ENCODE assay signal across 14 cellular contexts in the genomic region with DNA sequence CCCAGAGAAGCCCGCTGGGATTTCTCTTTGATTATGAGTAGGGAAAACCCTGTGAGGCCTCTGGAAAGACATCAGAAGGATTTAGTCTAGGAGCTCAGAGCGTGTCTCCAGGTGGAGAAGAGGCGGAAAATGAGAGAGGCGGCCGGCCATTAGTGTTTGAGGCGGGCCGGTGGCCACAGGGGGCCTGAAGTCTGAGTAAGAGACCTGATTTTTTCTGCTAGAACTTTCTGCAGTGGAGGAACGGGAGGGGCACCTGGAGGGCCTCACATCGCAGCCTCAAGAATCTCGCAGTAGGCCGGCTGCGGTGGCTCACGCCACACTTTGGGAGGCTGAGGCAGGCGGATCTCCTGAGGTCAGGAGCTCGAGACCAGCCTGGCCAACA. TPM values are rescaled to one million over a fixed set of nuclear protein-coding genes. Genes with fewer than 3 reads are reported as not detected.
DNase-seq lines count a peak whose midpoint lies in the region; ATAC-seq, FAIRE-seq and TF ChIP-seq lines count a peak whose summit lies in the region.
"Had no signal": no experiment of that assay in that cellular context is flagged by ENCODE, and none has a peak within 500 bp of the region (broad histone marks: within the 10 kb centered on the region; RNA-seq: fewer than 3 reads in every experiment).

No MANE protein-coding gene starts in this region.

- H3K27me3 ChIP-seq in breast epithelium: no peaks in the 10 kb centered on the region
- H3K27me3 ChIP-seq in psoas muscle (ENCODE audit: insufficient read depth in 3 of 3, low read length in 2 of 3): no peaks in the 10 kb centered on the region
- H3K27me3 ChIP-seq in BE2C: no peaks in the 10 kb centered on the region

- POLR2A ChIA-PET in MCF 10A (lab: Yijun Ruan, JAX): no interaction called here

- no peak for FAIRE-seq in urothelium cell line (lab: Jason Lieb, UNC)

- no peaks in the 10 kb centered on the region for H3K27me3 Mint-ChIP-seq in MCF 10A (ENCODE audit: insufficient read depth, unreplicated experiment)

- H3K27ac ChIP-seq in breast epithelium (peak overlapping the region; percentile 67 to 86), psoas muscle (peak overlapping the region; percentile 92)
- H3K27ac ChIP-seq: 22Rv1 had no signal

- H3K4me1 ChIP-seq in breast epithelium: peaks cover 0 to 5% of the 10 kb centered on the region in 2 donors
- peaks cover 4% of the 10 kb centered on the region for H3K4me1 ChIP-seq in psoas muscle
- H3K4me1 ChIP-seq in BE2C: no peaks in the 10 kb centered on the region

- H3K9me3 ChIP-seq in breast epithelium: no peaks in the 10 kb centered on the region
- no peaks in the 10 kb centered on the region for H3K9me3 ChIP-seq in psoas muscle
- H3K9me3 ChIP-seq in BE2C: no peaks in the 10 kb centered on the region

- H3K4me3 ChIP-seq in breast epithelium (peak overlapping the region; percentile 45 to 65 (median 51)), foreskin fibroblast (ENCODE audit: low read depth in 1 of 2, low read length in 2 of 2) (peak overlapping the region; percentile 39 to 48), psoas muscle (peak overlapping the region; percentile 74), BE2C (ENCODE audit: low read depth, low read length) (no peak overlapping the region)

- H3K9me3 Mint-ChIP-seq in MCF 10A (ENCODE audit: unreplicated experiment): no peaks in the 10 kb centered on the region
- H3K9me3 Mint-ChIP-seq: stimulated activated naive CD8-positive, alpha-beta T cell treated with anti-CD3 and anti-CD28 coated beads, Interleukin-15, amount 100 ng/mL, for 72 hours had no signal

- no peak overlapping the region for H3K4me3 Mint-ChIP-seq in MCF 10A (ENCODE audit: unreplicated experiment)
- H3K4me3 Mint-ChIP-seq: activated CD4-positive, alpha-beta T cell treated with anti-CD3 and anti-CD28 coated beads, Interleukin-2, amount 10 ng/mL, durations not matched to agents 7 days and 5 days; stimulated activated naive CD8-positive, alpha-beta T cell treated with anti-CD3 and anti-CD28 coated beads, Interleukin-15, amount 100 ng/mL, for 72 hours; T-helper 17 cell had no signal

- intact Hi-C loops in breast epithelium (cut with DNase I; ENCODE audit: low total_unique reads) (no loop called here), MCF 10A (cut with micrococcal nuclease) (no loop called here), psoas muscle (cut with DNase I) (no loop called here)

- no peak for TF ChIP-seq POLR2A in breast epithelium (IDR thresholded peaks at IDR 0.05)

- H3K4me1 Mint-ChIP-seq in MCF 10A (ENCODE audit: insufficient read depth, unreplicated experiment): no peaks in the 10 kb centered on the region
- H3K4me1 Mint-ChIP-seq: activated CD4-positive, alpha-beta T cell treated with anti-CD3 and anti-CD28 coated beads, Interleukin-2, amount 10 ng/mL, durations not matched to agents 7 days and 5 days; stimulated activated naive CD8-positive, alpha-beta T cell treated with anti-CD3 and anti-CD28 coated beads, Interleukin-15, amount 100 ng/mL, for 72 hours; T-helper 17 cell had no signal

- H3K36me3 ChIP-seq in breast epithelium: no peaks in the 10 kb centered on the region
- no peaks in the 10 kb centered on the region for H3K36me3 ChIP-seq in psoas muscle (ENCODE audit: insufficient read depth in 1 of 2, low read depth in 1 of 2)
- H3K36me3 ChIP-seq in BE2C: no peaks in the 10 kb centered on the region

- ATAC-seq in psoas muscle (peak; percentile 1 to 35 (median 8)), HG03460 (IDR thresholded peaks at IDR 0.05; ENCODE audit: unreplicated experiment) (no peak)
- ATAC-seq: stimulated activated naive CD8-positive, alpha-beta T cell treated with anti-CD3 and anti-CD28 coated beads, Interleukin-15, amount 100 ng/mL, for 72 hours; T-helper 17 cell had no signal

- DNase-seq in breast epithelium (ENCODE audit: low spot score in 2 of 2) (no peak), MCF 10A (ENCODE audit: unreplicated experiment) (no peak), foreskin fibroblast (no peak), psoas muscle (peak in 1 of 2 donors; percentile 62), urothelium cell line (ENCODE audit: low spot score) (peak; percentile 6), middle frontal gyrus (ENCODE audit: extremely low spot score, low spot score) (no peak), BE2C (no peak)
- DNase-seq: activated CD4-positive, alpha-beta T cell treated with anti-CD3 and anti-CD28 coated beads, Interleukin-2, amount 10 ng/mL, durations not matched to agents 7 days and 5 days; MV-4-11; NCI-H446 treated with DMSO at 0.1 percent for 48 hours; stimulated activated naive CD8-positive, alpha-beta T cell treated with anti-CD3 and anti-CD28 coated beads, Interleukin-15, amount 100 ng/mL, for 72 hours; T-helper 17 cell had no signal

- no TSS peak for BruUV-seq in MCF 10A (replicated peaks; lab: Mats Ljungman, UMichigan)

- 52 to 75% (median 57%) methylated on average over 15 of the region's 15 CpGs for WGBS in psoas muscle, 3 donors

- TF ChIP-seq CTCF in breast epithelium (IDR thresholded peaks at IDR 0.05) (no peak), MCF 10A (IDR thresholded peaks at IDR 0.05; ENCODE audit: unreplicated experiment) (no peak), foreskin fibroblast (IDR thresholded peaks at IDR 0.05; ENCODE audit: low read depth, low read length) (no peak), psoas muscle (IDR thresholded peaks at IDR 0.05) (no peak), BE2C (IDR thresholded peaks at IDR 0.05; ENCODE audit: low read depth, low read length) (no peak)

- no peaks in the 10 kb centered on the region for H3K36me3 Mint-ChIP-seq in MCF 10A (ENCODE audit: insufficient read depth, unreplicated experiment)

- CTCF ChIA-PET in MCF 10A (lab: Yijun Ruan, JAX): interaction anchor here (0.6 kb wide), 1 partner anchor 12 kb away, joined by 3 read pairs; no protein-coding TSS in a partner anchor

- H3K27ac Mint-ChIP-seq in MCF 10A (ENCODE audit: low read depth, unreplicated experiment): no peak overlapping the region
- H3K27ac Mint-ChIP-seq: activated CD4-positive, alpha-beta T cell treated with anti-CD3 and anti-CD28 coated beads, Interleukin-2, amount 10 ng/mL, durations not matched to agents 7 days and 5 days; stimulated activated naive CD8-positive, alpha-beta T cell treated with anti-CD3 and anti-CD28 coated beads, Interleukin-15, amount 100 ng/mL, for 72 hours; T-helper 17 cell had no signal

RNA-seq across cellular contexts. Expression of gene KLHDC8B, which starts 28.5 kb away (rescaled TPM):
- total RNA-seq in breast epithelium: 100 to 1,000 TPM in 1 of 3 donors, 10 to 100 TPM in 2; 38.7 to 106 (median 46.2) TPM
- total RNA-seq in MCF 10A (2022): 1.7 and 2.4 TPM in 2 replicates
- total RNA-seq in psoas muscle: 10 to 100 TPM; 24.7 to 84.5 (median 29.2) TPM
- 10 to 100 TPM; 26.7 to 36.1 (median 28.3) TPM for polyA plus RNA-seq in psoas muscle
- polyA plus RNA-seq in BE2C (2012; ENCODE audit: insufficient read depth, insufficient read length, low read depth): 292 TPM

RNA-seq across cellular contexts. Expression of gene CCDC71, which starts 33.8 kb away (rescaled TPM):
- total RNA-seq in breast epithelium (10 to 100 TPM; 29.0 to 39.7 (median 31.8) TPM), MCF 10A (2022) (25.7 and 26.0 TPM in 2 replicates), psoas muscle (10 to 100 TPM; 12.6 to 20.5 (median 14.7) TPM)
- polyA plus RNA-seq in psoas muscle: 10 to 100 TPM; 20.0 to 26.8 (median 20.8) TPM
- 12.9 TPM for polyA plus RNA-seq in BE2C (2012; ENCODE audit: insufficient read depth, insufficient read length, low read depth)
